In the genomic region with DNA sequence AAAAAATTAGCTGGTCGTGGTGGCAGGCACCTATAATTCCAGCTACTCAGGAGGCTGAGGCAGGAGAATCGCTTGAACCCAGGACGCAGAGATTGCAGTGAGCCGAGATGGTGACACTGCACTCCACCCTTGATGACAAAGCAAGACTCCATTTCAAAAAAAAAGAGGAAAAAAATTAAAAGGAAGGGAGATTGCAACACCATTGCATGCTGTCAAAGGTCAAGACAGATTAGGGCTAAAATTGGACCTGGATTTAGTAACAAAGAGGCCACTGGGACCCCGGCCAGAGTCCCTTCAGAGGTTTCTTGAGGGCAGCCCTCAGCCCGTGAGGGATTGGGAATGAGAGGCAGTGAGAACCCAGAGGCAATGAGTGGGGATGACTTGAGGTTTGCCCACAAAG, we compare ENCODE assay signal across 1 cellular context.
TF ChIP-seq lines count a peak whose summit lies in the region.

No MANE protein-coding gene starts in this region.

TF ChIP-seq in HepG2, 621 proteins besides CTCF, POLR2A, EP300 and RAD21 (continues in another document):
- TF ChIP-seq, protein P1, sequence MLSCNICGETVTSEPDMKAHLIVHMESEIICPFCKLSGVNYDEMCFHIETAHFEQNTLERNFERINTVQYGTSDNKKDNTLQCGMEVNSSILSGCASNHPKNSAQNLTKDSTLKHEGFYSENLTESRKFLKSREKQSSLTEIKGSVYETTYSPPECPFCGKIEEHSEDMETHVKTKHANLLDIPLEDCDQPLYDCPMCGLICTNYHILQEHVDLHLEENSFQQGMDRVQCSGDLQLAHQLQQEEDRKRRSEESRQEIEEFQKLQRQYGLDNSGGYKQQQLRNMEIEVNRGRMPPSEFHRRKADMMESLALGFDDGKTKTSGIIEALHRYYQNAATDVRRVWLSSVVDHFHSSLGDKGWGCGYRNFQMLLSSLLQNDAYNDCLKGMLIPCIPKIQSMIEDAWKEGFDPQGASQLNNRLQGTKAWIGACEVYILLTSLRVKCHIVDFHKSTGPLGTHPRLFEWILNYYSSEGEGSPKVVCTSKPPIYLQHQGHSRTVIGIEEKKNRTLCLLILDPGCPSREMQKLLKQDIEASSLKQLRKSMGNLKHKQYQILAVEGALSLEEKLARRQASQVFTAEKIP (CRISPR knock-in tag; IDR thresholded peaks at IDR 0.05; ENCODE audit: borderline replicate concordance) = no peak
- TF ChIP-seq TOPORS (CRISPR knock-in tag; IDR thresholded peaks at IDR 0.05) (no peak), ZNF10 (CRISPR knock-in tag; IDR thresholded peaks at IDR 0.05; ENCODE audit: borderline replicate concordance, low read depth) (no peak), HNF4A (CRISPR knock-in tag; IDR thresholded peaks at IDR 0.05) (peak; percentile 79), HDAC2 (CRISPR knock-in tag; IDR thresholded peaks at IDR 0.05) (0 out of 2 replicates have a peak, but pooled peaks have one; percentile 37), PRPF4 (IDR thresholded peaks at IDR 0.05; ENCODE audit: low read depth, low read length, poor library complexity, severe bottlenecking) (no peak), ZNF766 (CRISPR knock-in tag; IDR thresholded peaks at IDR 0.05; ENCODE audit: borderline replicate concordance) (peak; percentile 84; the same call in 1 of the 2 replicates), GTF3A (CRISPR knock-in tag; conservative IDR thresholded peaks at IDR 0.05) (no peak), JUND (CRISPR knock-in tag; IDR thresholded peaks at IDR 0.05) (no peak), ZBTB3 (CRISPR knock-in tag; IDR thresholded peaks at IDR 0.05; ENCODE audit: borderline replicate concordance, low read depth) (no peak), HNRNPK (IDR thresholded peaks at IDR 0.05; ENCODE audit: low read depth, low read length, poor library complexity, severe bottlenecking) (no peak), FOXA3 (CRISPR knock-in tag; IDR thresholded peaks at IDR 0.05) (peak; percentile 28; the same call in 1 of the 2 replicates), RBM22 (optimal IDR thresholded peaks at IDR 0.05; ENCODE audit: low read length) (no peak), ZNF510 (CRISPR knock-in tag; IDR thresholded peaks at IDR 0.05; ENCODE audit: low read depth) (no peak), LCORL (IDR thresholded peaks at IDR 0.05) (no peak), LCORL (CRISPR knock-in tag; IDR thresholded peaks at IDR 0.05) (peak; percentile 58; the same call in 1 of the 2 replicates), GATAD2A (CRISPR knock-in tag; IDR thresholded peaks at IDR 0.05) (peak; percentile 44), SALL1 (CRISPR knock-in tag; IDR thresholded peaks at IDR 0.05) (no peak), PHF21A (CRISPR knock-in tag; IDR thresholded peaks at IDR 0.05) (no peak), NR2F1 (CRISPR knock-in tag; IDR thresholded peaks at IDR 0.05) (peak in 1 of 2 experiments; percentile 76; a peak in 1 of 4 replicates), PITX1 (CRISPR knock-in tag; IDR thresholded peaks at IDR 0.05) (peak; percentile 52; the same call in 1 of the 2 replicates), RAD51 (IDR thresholded peaks at IDR 0.05; ENCODE audit: borderline replicate concordance) (no peak), NR2F2 (IDR thresholded peaks at IDR 0.05; ENCODE audit: borderline replicate concordance, low read depth) (peak; percentile 85; the same call in 1 of the 2 replicates), SMARCE1 (IDR thresholded peaks at IDR 0.05; ENCODE audit: borderline replicate concordance) (no peak), HNF4G (IDR thresholded peaks at IDR 0.05; ENCODE audit: borderline replicate concordance, low read depth, low read length) (peak; percentile 91), HNF4G (CRISPR knock-in tag; IDR thresholded peaks at IDR 0.05; ENCODE audit: borderline replicate concordance, low read depth) (no peak), NCOA2 (CRISPR knock-in tag; IDR thresholded peaks at IDR 0.05) (peak; percentile 39; the same call in 1 of the 2 replicates), HMG20A (CRISPR knock-in tag; IDR thresholded peaks at IDR 0.05; ENCODE audit: borderline replicate concordance) (peak; percentile 25; the same call in 1 of the 2 replicates), ZNF780A (CRISPR knock-in tag; IDR thresholded peaks at IDR 0.05) (no peak), SP1 (IDR thresholded peaks at IDR 0.05) (no peak), SP1 (CRISPR knock-in tag; IDR thresholded peaks at IDR 0.05) (no peak)
- TF ChIP-seq, protein P2, sequence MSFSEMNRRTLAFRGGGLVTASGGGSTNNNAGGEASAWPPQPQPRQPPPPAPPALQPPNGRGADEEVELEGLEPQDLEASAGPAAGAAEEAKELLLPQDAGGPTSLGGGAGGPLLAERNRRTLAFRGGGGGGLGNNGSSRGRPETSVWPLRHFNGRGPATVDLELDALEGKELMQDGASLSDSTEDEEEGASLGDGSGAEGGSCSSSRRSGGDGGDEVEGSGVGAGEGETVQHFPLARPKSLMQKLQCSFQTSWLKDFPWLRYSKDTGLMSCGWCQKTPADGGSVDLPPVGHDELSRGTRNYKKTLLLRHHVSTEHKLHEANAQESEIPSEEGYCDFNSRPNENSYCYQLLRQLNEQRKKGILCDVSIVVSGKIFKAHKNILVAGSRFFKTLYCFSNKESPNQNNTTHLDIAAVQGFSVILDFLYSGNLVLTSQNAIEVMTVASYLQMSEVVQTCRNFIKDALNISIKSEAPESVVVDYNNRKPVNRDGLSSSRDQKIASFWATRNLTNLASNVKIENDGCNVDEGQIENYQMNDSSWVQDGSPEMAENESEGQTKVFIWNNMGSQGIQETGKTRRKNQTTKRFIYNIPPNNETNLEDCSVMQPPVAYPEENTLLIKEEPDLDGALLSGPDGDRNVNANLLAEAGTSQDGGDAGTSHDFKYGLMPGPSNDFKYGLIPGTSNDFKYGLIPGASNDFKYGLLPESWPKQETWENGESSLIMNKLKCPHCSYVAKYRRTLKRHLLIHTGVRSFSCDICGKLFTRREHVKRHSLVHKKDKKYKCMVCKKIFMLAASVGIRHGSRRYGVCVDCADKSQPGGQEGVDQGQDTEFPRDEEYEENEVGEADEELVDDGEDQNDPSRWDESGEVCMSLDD (CRISPR knock-in tag; IDR thresholded peaks at IDR 0.05; ENCODE audit: borderline replicate concordance) = peak; percentile 49; the same call in 1 of the 2 replicates
- TF ChIP-seq, protein P3, sequence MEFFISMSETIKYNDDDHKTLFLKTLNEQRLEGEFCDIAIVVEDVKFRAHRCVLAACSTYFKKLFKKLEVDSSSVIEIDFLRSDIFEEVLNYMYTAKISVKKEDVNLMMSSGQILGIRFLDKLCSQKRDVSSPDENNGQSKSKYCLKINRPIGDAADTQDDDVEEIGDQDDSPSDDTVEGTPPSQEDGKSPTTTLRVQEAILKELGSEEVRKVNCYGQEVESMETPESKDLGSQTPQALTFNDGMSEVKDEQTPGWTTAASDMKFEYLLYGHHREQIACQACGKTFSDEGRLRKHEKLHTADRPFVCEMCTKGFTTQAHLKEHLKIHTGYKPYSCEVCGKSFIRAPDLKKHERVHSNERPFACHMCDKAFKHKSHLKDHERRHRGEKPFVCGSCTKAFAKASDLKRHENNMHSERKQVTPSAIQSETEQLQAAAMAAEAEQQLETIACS (CRISPR knock-in tag; IDR thresholded peaks at IDR 0.05) = no peak
- TF ChIP-seq, protein P4, sequence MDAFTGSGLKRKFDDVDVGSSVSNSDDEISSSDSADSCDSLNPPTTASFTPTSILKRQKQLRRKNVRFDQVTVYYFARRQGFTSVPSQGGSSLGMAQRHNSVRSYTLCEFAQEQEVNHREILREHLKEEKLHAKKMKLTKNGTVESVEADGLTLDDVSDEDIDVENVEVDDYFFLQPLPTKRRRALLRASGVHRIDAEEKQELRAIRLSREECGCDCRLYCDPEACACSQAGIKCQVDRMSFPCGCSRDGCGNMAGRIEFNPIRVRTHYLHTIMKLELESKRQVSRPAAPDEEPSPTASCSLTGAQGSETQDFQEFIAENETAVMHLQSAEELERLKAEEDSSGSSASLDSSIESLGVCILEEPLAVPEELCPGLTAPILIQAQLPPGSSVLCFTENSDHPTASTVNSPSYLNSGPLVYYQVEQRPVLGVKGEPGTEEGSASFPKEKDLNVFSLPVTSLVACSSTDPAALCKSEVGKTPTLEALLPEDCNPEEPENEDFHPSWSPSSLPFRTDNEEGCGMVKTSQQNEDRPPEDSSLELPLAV (CRISPR knock-in tag; conservative IDR thresholded peaks at IDR 0.05; ENCODE audit: low read depth) = no peak
- TF ChIP-seq, protein P5, sequence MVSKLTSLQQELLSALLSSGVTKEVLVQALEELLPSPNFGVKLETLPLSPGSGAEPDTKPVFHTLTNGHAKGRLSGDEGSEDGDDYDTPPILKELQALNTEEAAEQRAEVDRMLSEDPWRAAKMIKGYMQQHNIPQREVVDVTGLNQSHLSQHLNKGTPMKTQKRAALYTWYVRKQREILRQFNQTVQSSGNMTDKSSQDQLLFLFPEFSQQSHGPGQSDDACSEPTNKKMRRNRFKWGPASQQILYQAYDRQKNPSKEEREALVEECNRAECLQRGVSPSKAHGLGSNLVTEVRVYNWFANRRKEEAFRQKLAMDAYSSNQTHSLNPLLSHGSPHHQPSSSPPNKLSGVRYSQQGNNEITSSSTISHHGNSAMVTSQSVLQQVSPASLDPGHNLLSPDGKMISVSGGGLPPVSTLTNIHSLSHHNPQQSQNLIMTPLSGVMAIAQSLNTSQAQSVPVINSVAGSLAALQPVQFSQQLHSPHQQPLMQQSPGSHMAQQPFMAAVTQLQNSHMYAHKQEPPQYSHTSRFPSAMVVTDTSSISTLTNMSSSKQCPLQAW (CRISPR knock-in tag; IDR thresholded peaks at IDR 0.05) = 0 out of 2 replicates have a peak, but pooled peaks have one; percentile 25
- TF ChIP-seq, protein P6, sequence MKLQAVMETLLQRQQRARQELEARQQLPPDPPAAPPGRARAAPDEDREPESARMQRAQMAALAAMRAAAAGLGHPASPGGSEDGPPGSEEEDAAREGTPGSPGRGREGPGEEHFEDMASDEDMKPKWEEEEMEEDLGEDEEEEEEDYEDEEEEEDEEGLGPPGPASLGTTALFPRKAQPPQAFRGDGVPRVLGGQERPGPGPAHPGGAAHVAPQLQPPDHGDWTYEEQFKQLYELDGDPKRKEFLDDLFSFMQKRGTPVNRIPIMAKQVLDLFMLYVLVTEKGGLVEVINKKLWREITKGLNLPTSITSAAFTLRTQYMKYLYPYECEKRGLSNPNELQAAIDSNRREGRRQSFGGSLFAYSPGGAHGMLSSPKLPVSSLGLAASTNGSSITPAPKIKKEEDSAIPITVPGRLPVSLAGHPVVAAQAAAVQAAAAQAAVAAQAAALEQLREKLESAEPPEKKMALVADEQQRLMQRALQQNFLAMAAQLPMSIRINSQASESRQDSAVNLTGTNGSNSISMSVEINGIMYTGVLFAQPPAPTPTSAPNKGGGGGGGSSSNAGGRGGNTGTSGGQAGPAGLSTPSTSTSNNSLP (IDR thresholded peaks at IDR 0.05; ENCODE audit: low read depth, low read length) = no peak
- TF ChIP-seq, protein P7, sequence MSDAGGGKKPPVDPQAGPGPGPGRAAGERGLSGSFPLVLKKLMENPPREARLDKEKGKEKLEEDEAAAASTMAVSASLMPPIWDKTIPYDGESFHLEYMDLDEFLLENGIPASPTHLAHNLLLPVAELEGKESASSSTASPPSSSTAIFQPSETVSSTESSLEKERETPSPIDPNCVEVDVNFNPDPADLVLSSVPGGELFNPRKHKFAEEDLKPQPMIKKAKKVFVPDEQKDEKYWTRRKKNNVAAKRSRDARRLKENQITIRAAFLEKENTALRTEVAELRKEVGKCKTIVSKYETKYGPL (CRISPR knock-in tag; IDR thresholded peaks at IDR 0.05) = no peak
- TF ChIP-seq, protein P8, sequence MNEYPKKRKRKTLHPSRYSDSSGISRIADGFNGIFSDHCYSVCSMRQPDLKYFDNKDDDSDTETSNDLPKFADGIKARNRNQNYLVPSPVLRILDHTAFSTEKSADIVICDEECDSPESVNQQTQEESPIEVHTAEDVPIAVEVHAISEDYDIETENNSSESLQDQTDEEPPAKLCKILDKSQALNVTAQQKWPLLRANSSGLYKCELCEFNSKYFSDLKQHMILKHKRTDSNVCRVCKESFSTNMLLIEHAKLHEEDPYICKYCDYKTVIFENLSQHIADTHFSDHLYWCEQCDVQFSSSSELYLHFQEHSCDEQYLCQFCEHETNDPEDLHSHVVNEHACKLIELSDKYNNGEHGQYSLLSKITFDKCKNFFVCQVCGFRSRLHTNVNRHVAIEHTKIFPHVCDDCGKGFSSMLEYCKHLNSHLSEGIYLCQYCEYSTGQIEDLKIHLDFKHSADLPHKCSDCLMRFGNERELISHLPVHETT (CRISPR knock-in tag; conservative IDR thresholded peaks at IDR 0.05) = no peak
- TF ChIP-seq, protein P9, sequence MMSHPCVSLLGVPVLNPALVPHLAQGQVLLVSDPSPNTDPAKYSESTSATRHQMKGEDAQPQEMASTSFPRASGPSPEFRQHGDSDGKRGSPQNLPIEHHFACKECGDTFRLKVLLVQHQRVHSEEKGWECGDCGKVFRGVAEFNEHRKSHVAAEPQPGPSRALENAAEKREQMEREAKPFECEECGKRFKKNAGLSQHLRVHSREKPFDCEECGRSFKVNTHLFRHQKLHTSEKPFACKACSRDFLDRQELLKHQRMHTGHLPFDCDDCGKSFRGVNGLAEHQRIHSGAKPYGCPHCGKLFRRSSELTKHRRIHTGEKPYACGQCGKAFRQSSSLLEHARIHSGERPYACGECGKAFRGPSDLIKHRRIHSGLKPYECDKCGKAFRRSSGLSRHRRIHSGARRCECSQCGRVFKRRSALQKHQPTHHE (CRISPR knock-in tag; IDR thresholded peaks at IDR 0.05; ENCODE audit: borderline replicate concordance) = no peak
- TF ChIP-seq, protein P10, sequence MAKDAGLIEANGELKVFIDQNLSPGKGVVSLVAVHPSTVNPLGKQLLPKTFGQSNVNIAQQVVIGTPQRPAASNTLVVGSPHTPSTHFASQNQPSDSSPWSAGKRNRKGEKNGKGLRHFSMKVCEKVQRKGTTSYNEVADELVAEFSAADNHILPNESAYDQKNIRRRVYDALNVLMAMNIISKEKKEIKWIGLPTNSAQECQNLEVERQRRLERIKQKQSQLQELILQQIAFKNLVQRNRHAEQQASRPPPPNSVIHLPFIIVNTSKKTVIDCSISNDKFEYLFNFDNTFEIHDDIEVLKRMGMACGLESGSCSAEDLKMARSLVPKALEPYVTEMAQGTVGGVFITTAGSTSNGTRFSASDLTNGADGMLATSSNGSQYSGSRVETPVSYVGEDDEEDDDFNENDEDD (CRISPR knock-in tag; IDR thresholded peaks at IDR 0.05; ENCODE audit: borderline replicate concordance) = no peak
- TF ChIP-seq, protein P11, sequence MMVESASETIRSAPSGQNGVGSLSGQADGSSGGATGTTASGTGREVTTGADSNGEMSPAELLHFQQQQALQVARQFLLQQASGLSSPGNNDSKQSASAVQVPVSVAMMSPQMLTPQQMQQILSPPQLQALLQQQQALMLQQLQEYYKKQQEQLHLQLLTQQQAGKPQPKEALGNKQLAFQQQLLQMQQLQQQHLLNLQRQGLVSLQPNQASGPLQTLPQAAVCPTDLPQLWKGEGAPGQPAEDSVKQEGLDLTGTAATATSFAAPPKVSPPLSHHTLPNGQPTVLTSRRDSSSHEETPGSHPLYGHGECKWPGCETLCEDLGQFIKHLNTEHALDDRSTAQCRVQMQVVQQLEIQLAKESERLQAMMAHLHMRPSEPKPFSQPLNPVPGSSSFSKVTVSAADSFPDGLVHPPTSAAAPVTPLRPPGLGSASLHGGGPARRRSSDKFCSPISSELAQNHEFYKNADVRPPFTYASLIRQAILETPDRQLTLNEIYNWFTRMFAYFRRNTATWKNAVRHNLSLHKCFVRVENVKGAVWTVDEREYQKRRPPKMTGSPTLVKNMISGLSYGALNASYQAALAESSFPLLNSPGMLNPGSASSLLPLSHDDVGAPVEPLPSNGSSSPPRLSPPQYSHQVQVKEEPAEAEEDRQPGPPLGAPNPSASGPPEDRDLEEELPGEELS (CRISPR knock-in tag; IDR thresholded peaks at IDR 0.05) = peak; percentile 14; the same call in 1 of the 2 replicates
